8 cellular contexts compared by ENCODE assay signal in the genomic region with DNA sequence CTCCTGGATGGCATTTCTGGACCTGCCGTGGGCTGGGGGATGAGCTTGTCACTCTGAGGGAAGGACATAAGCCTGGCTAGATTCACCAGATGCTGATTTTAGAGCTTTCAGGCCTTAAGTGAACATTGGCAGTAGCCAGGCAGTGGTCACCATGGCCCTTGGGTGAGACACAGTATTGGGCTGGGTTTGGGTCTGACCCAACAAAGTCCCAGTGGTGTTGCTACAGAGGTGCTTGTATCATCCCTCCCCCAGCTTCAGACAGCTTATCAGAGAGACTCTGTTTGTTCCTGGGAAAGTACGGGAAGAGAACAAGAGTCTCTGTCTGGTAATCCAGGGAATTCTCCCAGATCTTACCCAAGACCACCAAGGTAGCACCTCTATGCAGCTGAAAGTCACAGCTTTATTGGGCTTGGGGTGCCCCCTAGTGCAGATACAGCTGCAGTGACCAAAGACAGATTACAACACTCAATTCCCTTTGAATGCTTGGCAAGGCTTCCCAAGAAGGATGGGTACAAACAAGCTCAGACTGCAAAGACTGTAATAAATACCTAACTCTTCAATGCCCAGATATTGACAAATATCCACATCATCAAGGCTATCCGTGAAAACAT. TPM values are rescaled to one million over a fixed set of nuclear protein-coding genes. Genes with fewer than 3 reads are reported as not detected.
DNase-seq lines count a peak whose midpoint lies in the region; ATAC-seq and TF ChIP-seq lines count a peak whose summit lies in the region.

No MANE protein-coding gene starts in this region.

- CTCF ChIA-PET in PC-9 (lab: Charles Lee), result interaction anchor here (0.6 kb wide), 3 partner anchors 443 to 559 kb away, joined by 3 read pairs; no protein-coding TSS in a partner anchor

- no peaks in the 10 kb centered on the region for H3K36me3 ChIP-seq in PC-9 (ENCODE audit: low read depth)
- H3K36me3 ChIP-seq in adipocyte (ENCODE audit: control insufficient read depth, insufficient read depth, low read length, severe bottlenecking), result no peaks in the 10 kb centered on the region
- H3K36me3 ChIP-seq in tibial nerve, result no peaks in the 10 kb centered on the region

- H3K9me2 ChIP-seq in PC-9 (ENCODE audit: insufficient read depth), result no peaks in the 10 kb centered on the region

- POLR2A ChIA-PET in PC-9 (lab: Charles Lee; ENCODE audit: unreplicated experiment), result interaction anchor here (0.6 kb wide), 1 partner anchor 9 kb away, joined by 5 read pairs; no protein-coding TSS in a partner anchor

- no peak overlapping the region for H3K4me3 Mint-ChIP-seq in CD14-positive monocyte

- H3K36me3 Mint-ChIP-seq in CD14-positive monocyte, result no peaks in the 10 kb centered on the region

- H3K79me2 ChIP-seq in PC-9 (ENCODE audit: low read depth), result no peaks in the 10 kb centered on the region

- H3K4me1 ChIP-seq in PC-9 (replicated peaks; ENCODE audit: insufficient read depth) (no peaks in the 10 kb centered on the region), adipocyte (ENCODE audit: control insufficient read depth, insufficient read depth, low read length) (no peaks in the 10 kb centered on the region), tibial nerve (no peaks in the 10 kb centered on the region)

- H3K27me3 Mint-ChIP-seq in CD14-positive monocyte (ENCODE audit: low read depth in 3 of 3), result peaks cover 3 to 10% (median 6%) of the 10 kb centered on the region in 3 donors

- H3K27ac ChIP-seq in PC-9 (no peak overlapping the region), tibial nerve (no peak overlapping the region)

- H3K4me2 ChIP-seq in PC-9, result no peak overlapping the region

- H3K9me3 Mint-ChIP-seq in CD14-positive monocyte, result peaks cover 0 to 3% (median 0%) of the 10 kb centered on the region in 7 donors

- no peak for TF ChIP-seq EP300 in tibial nerve (IDR thresholded peaks at IDR 0.05)

- H3K27ac Mint-ChIP-seq in CD14-positive monocyte, result no peak overlapping the region

- H3K27me3 ChIP-seq in PC-9 (ENCODE audit: insufficient read depth, low read depth) (no peaks in the 10 kb centered on the region), adipocyte (replicated peaks; ENCODE audit: control insufficient read depth, insufficient read depth, low read length) (no peaks in the 10 kb centered on the region), tibial nerve (peaks cover 0 to 4% of the 10 kb centered on the region in 2 donors)

- no TSS peak for BruUV-seq in PC-9 (replicated peaks; lab: Mats Ljungman, UMichigan)

- H3K9ac ChIP-seq in adipocyte (ENCODE audit: low read length), result no peak overlapping the region

- intact Hi-C loops in CD14-positive monocyte (cut with micrococcal nuclease), result no loop called here
- intact Hi-C loops in PC-9 (cut with micrococcal nuclease; ENCODE audit: unreplicated experiment), result loop anchor here (1.0 kb wide), 1 partner anchor 38 kb away; no protein-coding TSS in a partner anchor

- H4K20me1 ChIP-seq in PC-9 (ENCODE audit: insufficient read depth), result no peaks in the 10 kb centered on the region

- H3K9me3 ChIP-seq in PC-9 (ENCODE audit: insufficient read depth, low read depth), result no peaks in the 10 kb centered on the region
- H3K9me3 ChIP-seq in adipocyte (ENCODE audit: control insufficient read depth, low read length), result peaks cover 5% of the 10 kb centered on the region
- peaks cover 0 to 12% (median 0%) of the 10 kb centered on the region in 4 donors for H3K9me3 ChIP-seq in tibial nerve

- ATAC-seq in HG02759 (IDR thresholded peaks at IDR 0.05; ENCODE audit: unreplicated experiment), result no peak

- H3K4me1 Mint-ChIP-seq in CD14-positive monocyte, result peaks cover 6% of the 10 kb centered on the region

- DNase-seq in CD14-positive monocyte (ENCODE audit: low spot score) (no peak), HCEC 1CT (peak; percentile 55), PC-9 (peak in 1 of 2 experiments; percentile 25), adipocyte (ENCODE audit: low read depth) (peak; percentile 36), iPS DF 4.7 (ENCODE audit: extremely low read depth, low spot score) (peak; percentile 38), tibial nerve (ENCODE audit: low spot score in 2 of 2) (no peak), epidermal melanocyte (ENCODE audit: insufficient read length, low spot score) (no peak)

- H3F3A ChIP-seq in PC-9 (ENCODE audit: insufficient read depth, low read depth), result no peaks in the 10 kb centered on the region

- H2AFZ ChIP-seq in PC-9, result no peak overlapping the region

- TF ChIP-seq POLR2A in tibial nerve (IDR thresholded peaks at IDR 0.05), result no peak

- TF ChIP-seq CTCF in CD14-positive monocyte (IDR thresholded peaks at IDR 0.05) (peak; percentile 74), PC-9 (conservative IDR thresholded peaks at IDR 0.05) (peak; percentile 70), tibial nerve (IDR thresholded peaks at IDR 0.05) (peak in 3 of 5 experiments; percentile 28 to 33 (median 29))

- H3K4me3 ChIP-seq in PC-9 (no peak overlapping the region), adipocyte (ENCODE audit: low read length) (no peak overlapping the region), tibial nerve (no peak overlapping the region)

- 50 to 66% methylated on average over 3 of the region's 3 CpGs for WGBS in tibial nerve, 2 donors

RNA-seq across cellular contexts. Expression of a gene that starts 9.8 kb away (rescaled TPM):
- 10 to 100 TPM; 14.4 to 16.2 TPM for polyA plus RNA-seq in CD14-positive monocyte
- total RNA-seq in PC-9 (2021), result 91.4 and 115 TPM in 2 replicates
- total RNA-seq in tibial nerve, result 10 to 100 TPM; 29.7 to 41.7 (median 34.1) TPM

RNA-seq across cellular contexts. Expression of a gene that starts 19.9 kb away (rescaled TPM):
- polyA plus RNA-seq in CD14-positive monocyte, result 10 to 100 TPM; 13.3 to 14.9 TPM
- 21.0 and 21.3 TPM in 2 replicates for total RNA-seq in PC-9 (2021)
- 10 to 100 TPM; 25.1 to 43.5 (median 29.5) TPM for total RNA-seq in tibial nerve

Comparison
In these comparisons a context has a peak if more than half of its experiments do, and no peak if none do; other contexts are left out.
1. DNase-seq: peak in HCEC 1CT (single experiment), adipocyte (single experiment) and iPS DF 4.7 (single experiment); none in CD14-positive monocyte (single experiment), tibial nerve (0 of 2) and epidermal melanocyte (single experiment).
2. Peak in every context shown above with its lines, with median percentiles within 50 percentile points of each other: CTCF ChIP-seq.